15 cellular contexts compared by ENCODE assay signal in the genomic region with DNA sequence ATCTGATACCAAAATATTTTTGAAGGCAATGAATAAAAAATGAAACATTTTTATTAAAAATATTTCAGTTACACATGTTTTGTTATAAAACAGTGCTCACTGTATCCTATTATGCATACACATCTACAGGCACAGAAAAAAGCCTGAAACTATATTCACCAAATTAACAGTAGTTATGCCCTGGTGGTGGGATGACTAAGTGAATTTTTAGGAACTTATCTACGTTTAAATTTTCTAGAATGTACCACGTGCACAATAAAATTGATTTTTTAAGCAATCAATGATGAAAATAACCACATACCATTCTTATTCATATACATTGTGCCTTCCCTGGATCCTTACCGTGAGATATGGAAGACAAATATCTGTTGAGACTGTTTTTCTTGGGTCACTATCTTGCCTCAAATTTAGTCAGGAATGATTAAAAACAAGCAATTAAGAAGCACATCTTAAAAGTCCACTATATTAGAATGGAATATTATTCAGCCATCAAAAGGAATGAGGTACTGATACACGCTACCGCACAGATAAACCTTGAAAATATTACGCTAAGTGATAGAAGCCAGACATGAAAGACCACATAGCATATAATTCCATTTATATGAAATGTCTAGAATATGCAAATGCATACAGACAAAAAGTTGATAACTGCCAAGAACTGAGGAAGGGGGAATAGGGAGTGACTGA. TPM values are rescaled to one million over a fixed set of nuclear protein-coding genes. Genes with fewer than 3 reads are reported as not detected.
DNase-seq lines count a peak whose midpoint lies in the region; FAIRE-seq and TF ChIP-seq lines count a peak whose summit lies in the region.
"Had no signal": no experiment of that assay in that cellular context is flagged by ENCODE, and none has a peak within 500 bp of the region (broad histone marks: within the 10 kb centered on the region; RNA-seq: fewer than 3 reads in every experiment).

No MANE protein-coding gene starts in this region.

- H3K27ac Mint-ChIP-seq in endodermal cell (no peak overlapping the region), type B pancreatic cell (no peak overlapping the region)

- H3K9me3 ChIP-seq in endodermal cell (ENCODE audit: control insufficient read depth, low read length), result no peaks in the 10 kb centered on the region
- H3K9me3 ChIP-seq: A549, BE2C, Caco-2 had no signal

- H3K4me3 ChIP-seq in HL-60 (replicated peaks; ENCODE audit: insufficient read depth, low read length) (no peak overlapping the region), endodermal cell (ENCODE audit: low read length) (no peak overlapping the region)
- H3K4me3 ChIP-seq: A549 had no signal

- H3K27me3 ChIP-seq in HL-60 (ENCODE audit: insufficient read depth, poor library complexity, severe bottlenecking), result no peaks in the 10 kb centered on the region
- no peaks in the 10 kb centered on the region for H3K27me3 ChIP-seq in endodermal cell (ENCODE audit: control insufficient read depth, insufficient read depth, low read length, poor library complexity, severe bottlenecking)
- H3K27me3 ChIP-seq: BE2C had no signal

- WGBS in endodermal cell (ENCODE audit: insufficient coverage in 1 of 2, insufficient read length in 1 of 2), 2 experiments, result 93 to 99% methylated on average over 5 to 6 of the region's 6 CpGs

- FAIRE-seq in D721Med (lab: Jason Lieb, UNC) (peak; percentile 87), H54 (lab: Jason Lieb, UNC) (no peak)
- FAIRE-seq: A549 had no signal

- peak overlapping the region; percentile 71 for H3K27ac ChIP-seq in HL-60 (replicated peaks)
- no peak overlapping the region for H3K27ac ChIP-seq in endodermal cell (ENCODE audit: low read depth, low read length)
- H3K27ac ChIP-seq: A549, C4-2B had no signal

- H3K4me1 Mint-ChIP-seq in endodermal cell, result peaks cover 53% of the 10 kb centered on the region
- H3K4me1 Mint-ChIP-seq in type B pancreatic cell (ENCODE audit: unreplicated experiment), result peaks cover 46% of the 10 kb centered on the region

- TF ChIP-seq CTCF in D721Med (IDR thresholded peaks at IDR 0.05; ENCODE audit: insufficient read depth, missing control alignments) (no peak), HL-60 (IDR thresholded peaks at IDR 0.05; ENCODE audit: insufficient read depth, low read length) (no peak), endodermal cell (conservative IDR thresholded peaks at IDR 0.05) (peak; percentile 42), type B pancreatic cell (conservative IDR thresholded peaks at IDR 0.05) (peak; percentile 59)

- no peaks in the 10 kb centered on the region for H3K9me3 Mint-ChIP-seq in endodermal cell
- no peaks in the 10 kb centered on the region for H3K9me3 Mint-ChIP-seq in type B pancreatic cell
- H3K9me3 Mint-ChIP-seq: CD8-positive, alpha-beta memory T cell had no signal

- H3K9ac ChIP-seq in endodermal cell (ENCODE audit: extremely low read depth, low read length, poor library complexity, severe bottlenecking), result no peak overlapping the region

- no peaks in the 10 kb centered on the region for H3K27me3 Mint-ChIP-seq in endodermal cell (ENCODE audit: insufficient read depth)
- H3K27me3 Mint-ChIP-seq in type B pancreatic cell, result no peaks in the 10 kb centered on the region
- H3K27me3 Mint-ChIP-seq: CD8-positive, alpha-beta memory T cell had no signal

- DNase-seq in D721Med (ENCODE audit: insufficient read length, low spot score) (no peak), HL-60 (ENCODE audit: low read depth in 1 of 2, low spot score in 1 of 2) (no peak), endodermal cell (no peak), type B pancreatic cell (ENCODE audit: extremely low spot score, unreplicated experiment) (no peak), H54 (ENCODE audit: insufficient read length, low spot score) (no peak), midbrain (lab: John Stamatoyannopoulos, UW) (no peak)
- DNase-seq: BE2C; Caco-2; CD8-positive, alpha-beta memory T cell; DMS53; GF-D8; HCEC 1CT; IMR-90 had no signal

- H3K36me3 ChIP-seq in endodermal cell (ENCODE audit: control insufficient read depth, insufficient read depth, low read length), result peaks cover 12% of the 10 kb centered on the region
- H3K36me3 ChIP-seq: BE2C had no signal

- no peak overlapping the region for H3K4me3 Mint-ChIP-seq in endodermal cell
- no peak overlapping the region for H3K4me3 Mint-ChIP-seq in type B pancreatic cell
- H3K4me3 Mint-ChIP-seq: CD8-positive, alpha-beta memory T cell had no signal

- no peak for TF ChIP-seq POLR2A in H54 (IDR thresholded peaks at IDR 0.05; ENCODE audit: low read depth, low read length)

- peaks cover 30% of the 10 kb centered on the region for H3K4me1 ChIP-seq in endodermal cell (ENCODE audit: control insufficient read depth, insufficient read depth, low read length)

- H3K36me3 Mint-ChIP-seq in endodermal cell (ENCODE audit: low read depth) (no peaks in the 10 kb centered on the region), type B pancreatic cell (no peaks in the 10 kb centered on the region)

RNA-seq across cellular contexts. Expression of gene TP53BP2, which starts 17.4 kb away (rescaled TPM):
- 10 to 100 TPM; 53.6 to 59.8 TPM for total RNA-seq in endodermal cell
- polyA plus RNA-seq in endodermal cell (2013, experiment 1 of 2), result 40.4 TPM
- 41.3 TPM for polyA plus RNA-seq in endodermal cell (2013, experiment 2 of 2)
- 51.3 and 67.2 TPM in 2 replicates for total RNA-seq in type B pancreatic cell (ENCODE audit: low replicate concordance)

Comparison
In these comparisons a context has a peak if more than half of its experiments do, and no peak if none do; other contexts are left out.
1. CTCF ChIP-seq: peak in endodermal cell (single experiment) and type B pancreatic cell (single experiment); none in D721Med (single experiment) and HL-60 (single experiment).